ENCODE assay signal across 8 cellular contexts in the genomic region with DNA sequence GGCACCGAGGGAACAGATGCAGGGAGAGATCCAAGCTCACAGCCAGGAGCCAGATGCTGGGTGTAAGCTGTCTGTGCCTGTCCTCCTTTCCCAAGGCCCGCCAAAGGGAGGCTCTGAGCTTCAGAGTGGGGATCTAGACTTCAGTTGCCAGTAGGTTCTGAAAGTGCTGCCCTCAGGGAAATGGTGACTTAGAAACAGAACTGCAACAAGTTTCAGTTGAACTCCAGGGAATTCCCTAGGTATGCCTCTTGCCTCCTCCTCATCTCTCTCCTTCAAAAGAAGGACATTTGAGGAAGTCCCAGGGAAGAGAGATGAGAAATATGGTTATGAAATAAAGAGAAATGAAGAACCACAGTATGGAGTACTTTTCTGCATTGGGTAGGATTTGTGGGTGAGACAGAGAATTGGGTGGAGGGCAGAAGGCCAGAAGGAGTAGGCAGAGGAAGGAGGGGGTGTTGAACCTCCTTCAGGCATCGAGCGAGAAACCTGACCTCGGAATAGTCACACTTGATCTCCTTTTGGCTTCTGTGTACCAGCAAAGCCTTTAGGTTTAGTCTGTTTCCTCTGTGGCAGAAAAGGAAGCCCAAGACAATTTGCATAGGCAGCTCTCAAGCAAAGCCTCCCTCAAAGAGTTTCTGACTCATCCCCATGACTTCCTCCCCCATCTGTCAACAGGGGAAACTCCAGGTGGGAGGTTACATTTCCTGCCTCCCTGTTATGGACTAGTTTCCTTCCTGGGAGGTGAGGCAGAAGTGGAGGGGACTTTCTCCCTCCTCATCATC. TPM values are rescaled to one million over a fixed set of nuclear protein-coding genes. Genes with fewer than 3 reads are reported as not detected.
A peak's percentile ranks its signal among the peaks of the same experiment; 100 is the strongest.
DNase-seq lines count a peak whose midpoint lies in the region; ATAC-seq lines count a peak whose summit lies in the region.

No MANE protein-coding gene starts in this region.

- intact Hi-C loops in sciatic nerve (cut with DNase I), result no loop called here

- DNase-seq in DMS153 (lab: John Stamatoyannopoulos, UW) (peak; percentile 57), SW 1271 (lab: John Stamatoyannopoulos, UW) (peak; percentile 70 to 77), amniotic stem cell (lab: John Stamatoyannopoulos, UW) (peak; percentile 57), left kidney (ENCODE audit: low read depth, low spot score) (peak; percentile 81), sciatic nerve (ENCODE audit: low spot score) (no peak)
- DNase-seq in stimulated activated CD8-positive, alpha-beta memory T cell treated with anti-CD3 and anti-CD28 coated beads, Interleukin-7, amount 100 ng/mL, for 24 hours (ENCODE audit: low read depth), result peak; percentile 26

- ATAC-seq in GM19468 (IDR thresholded peaks at IDR 0.05; ENCODE audit: extremely low read depth, unreplicated experiment) (peak; percentile 93), HG03565 (IDR thresholded peaks at IDR 0.05; ENCODE audit: unreplicated experiment) (peak; percentile 92), sciatic nerve (no peak)

RNA-seq across cellular contexts. Expression of gene QPCT, which starts 45.7 kb away (rescaled TPM):
- 4.8 TPM for total RNA-seq in sciatic nerve
